Comparison of ENCODE assay signal across 2 cellular contexts in genomic region chr14:77311217-77311616, GRCh38.
TF ChIP-seq lines count a peak whose summit lies in the region.

No MANE protein-coding gene starts in this region.

TF ChIP-seq in IMR-90, 13 proteins besides CTCF, POLR2A, EP300 and RAD21:
- no peak for TF ChIP-seq RCOR1 (IDR thresholded peaks at IDR 0.05; ENCODE audit: insufficient replicate concordance, low read length)
- peak; percentile 92 for TF ChIP-seq CEBPB (IDR thresholded peaks at IDR 0.05; ENCODE audit: low read depth, low read length)
TF ChIP-seq in IMR-90: peak in this region for 1.

TF ChIP-seq in GM12891, 5 proteins besides CTCF, POLR2A, EP300 and RAD21:
- TF ChIP-seq POU2F2 (IDR thresholded peaks at IDR 0.05; ENCODE audit: low read depth, low read length) (no peak), PAX5 (IDR thresholded peaks at IDR 0.05; ENCODE audit: insufficient read depth, low read length, severe bottlenecking) (no peak), TAF1 (IDR thresholded peaks at IDR 0.05; ENCODE audit: low read depth, low read length) (no peak), SPI1 (IDR thresholded peaks at IDR 0.05; ENCODE audit: low read depth, low read length) (no peak), POLR2AphosphoS5 (IDR thresholded peaks at IDR 0.05; ENCODE audit: low read depth, low read length) (no peak)
